ENCODE assay signal across 21 cellular contexts in genomic region chr13:101325423-101325822, GRCh38.
DNase-seq lines count a peak whose midpoint lies in the region; FAIRE-seq and TF ChIP-seq lines count a peak whose summit lies in the region.
"Had no signal": no experiment of that assay in that cellular context is flagged by ENCODE, and none has a peak within 500 bp of the region (broad histone marks: within the 10 kb centered on the region; RNA-seq: fewer than 3 reads in every experiment).

No MANE protein-coding gene starts in this region.

- BruUV-seq in A673 (replicated peaks; lab: Mats Ljungman, UMichigan): no TSS peak

- H3K4me3 ChIP-seq in A673 (ENCODE audit: low read depth, low read length, poor library complexity, severe bottlenecking) (no peak overlapping the region), Peyer's patch (no peak overlapping the region)
- H3K4me3 ChIP-seq: colonic mucosa, heart right ventricle, spleen, stomach, transverse colon had no signal

- no peak for DNase-seq in H54 (ENCODE audit: insufficient read length, low spot score)
- DNase-seq in NCI-H146 (lab: John Stamatoyannopoulos, UW): peak; percentile 90
- peak; percentile 93 for DNase-seq in NCI-H748 (lab: John Stamatoyannopoulos, UW; ENCODE audit: unreplicated experiment)
- DNase-seq in left kidney (ENCODE audit: low read depth, low spot score): peak; percentile 34
- no peak for DNase-seq in GM12892 (ENCODE audit: insufficient read length)
- DNase-seq in A673 (ENCODE audit: low spot score): no peak
- no peak for DNase-seq in Peyer's patch
- DNase-seq in GM10266 (ENCODE audit: extremely low spot score): no peak
- DNase-seq: activated CD4-positive, alpha-beta T cell treated with anti-CD3 and anti-CD28 coated beads for 36 hours; colonic mucosa; GOT3; heart right ventricle; midbrain; NCI-H226; spleen; stomach; transverse colon had no signal

- TF ChIP-seq POLR2A in H54 (IDR thresholded peaks at IDR 0.05; ENCODE audit: low read depth, low read length) (no peak), GM12892 (IDR thresholded peaks at IDR 0.05; ENCODE audit: low read depth, low read length) (no peak), Peyer's patch (IDR thresholded peaks at IDR 0.05) (no peak)

- H3K9me3 ChIP-seq in A673 (ENCODE audit: low read depth, low read length, poor library complexity, severe bottlenecking) (no peaks in the 10 kb centered on the region), Peyer's patch (no peaks in the 10 kb centered on the region)
- H3K9me3 ChIP-seq: colonic mucosa, heart right ventricle, neutrophil, spleen, stomach, transverse colon had no signal

- H3K27me3 ChIP-seq in A673 (replicated peaks; ENCODE audit: insufficient read depth, low read depth, low read length, poor library complexity): no peaks in the 10 kb centered on the region
- H3K27me3 ChIP-seq in Peyer's patch: no peaks in the 10 kb centered on the region
- H3K27me3 ChIP-seq: colonic mucosa, heart right ventricle, neutrophil, spleen, stomach, transverse colon had no signal

- no peaks in the 10 kb centered on the region for H3K4me1 ChIP-seq in A673 (ENCODE audit: insufficient read depth, low read length, poor library complexity, severe bottlenecking)
- H3K4me1 ChIP-seq in Peyer's patch: no peaks in the 10 kb centered on the region
- H3K4me1 ChIP-seq: colonic mucosa, heart right ventricle, spleen, stomach, transverse colon had no signal

- H3K27ac ChIP-seq in A673 (ENCODE audit: low read depth, low read length, poor library complexity, severe bottlenecking) (no peak overlapping the region), Peyer's patch (no peak overlapping the region)
- H3K27ac ChIP-seq: C4-2B, colonic mucosa, heart right ventricle, neutrophil, spleen, stomach, transverse colon had no signal

- FAIRE-seq in H54 (lab: Jason Lieb, UNC) (peak; percentile 88), GM12892 (lab: Jason Lieb, UNC) (no peak)
- FAIRE-seq: D721Med, GM18507 had no signal

- TF ChIP-seq CTCF in A673 (conservative IDR thresholded peaks at IDR 0.05; ENCODE audit: low read depth, low read length) (no peak), Peyer's patch (IDR thresholded peaks at IDR 0.05) (no peak), GM10266 (IDR thresholded peaks at IDR 0.05; ENCODE audit: control insufficient read depth, insufficient read depth, low read depth, missing control alignments) (no peak)

- CTCF ChIA-PET in A673 (lab: Charles Lee): no interaction called here

- POLR2A ChIA-PET in A673 (lab: Charles Lee; ENCODE audit: low non-redundant PET): no interaction called here

- H3K36me3 ChIP-seq in A673 (ENCODE audit: insufficient read depth, low read length, poor library complexity, severe bottlenecking) (no peaks in the 10 kb centered on the region), Peyer's patch (no peaks in the 10 kb centered on the region)
- H3K36me3 ChIP-seq: colonic mucosa, heart right ventricle, neutrophil, spleen, stomach, transverse colon had no signal

- intact Hi-C loops in A673 (cut with micrococcal nuclease; ENCODE audit: unreplicated experiment): no loop called here

Comparison
In these comparisons a context has a peak if more than half of its experiments do, and no peak if none do; other contexts are left out.
1. DNase-seq: peak in NCI-H146 (single experiment), NCI-H748 (single experiment) and left kidney (single experiment); none in H54 (single experiment), GM12892 (single experiment), A673 (single experiment), Peyer's patch (0 of 3) and GM10266 (single experiment).